In the genomic region with DNA sequence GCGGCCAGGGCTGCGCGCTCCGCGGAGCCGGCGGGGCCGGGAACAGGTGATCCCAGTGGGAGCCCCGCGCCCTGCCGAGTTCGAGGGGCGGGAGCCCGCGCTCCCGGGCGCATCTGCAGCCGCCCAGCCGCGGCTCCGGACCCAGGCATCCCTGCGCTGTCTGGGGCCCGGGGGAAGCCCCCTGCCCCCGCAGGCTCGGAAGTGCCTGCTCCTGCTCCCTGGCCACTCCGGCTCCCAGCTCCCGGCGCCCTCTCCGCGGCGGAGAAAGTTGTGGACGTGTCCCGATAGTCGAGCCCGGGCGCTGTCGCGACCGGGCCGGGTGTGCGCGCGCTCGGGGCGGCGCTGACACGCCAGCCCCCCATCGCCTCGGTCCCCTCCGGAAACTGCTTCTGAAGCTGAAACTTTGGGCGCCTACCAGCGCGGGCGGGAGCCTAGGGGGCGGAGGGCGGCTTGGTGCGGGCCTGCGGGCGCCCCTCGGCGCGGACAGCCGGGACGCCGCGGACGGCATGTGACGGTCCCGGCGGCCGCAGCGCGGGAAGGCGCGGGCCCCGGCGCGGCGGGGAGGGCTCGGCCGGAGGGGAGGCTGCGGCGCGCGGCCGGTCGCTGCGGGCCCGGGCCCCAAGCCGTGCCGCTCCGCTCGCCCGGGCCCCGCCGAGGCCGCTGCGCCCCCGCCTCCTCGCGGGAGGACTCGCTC, we compare ENCODE assay signal across 8 cellular contexts. TPM values are rescaled to one million over a fixed set of nuclear protein-coding genes. Genes with fewer than 3 reads are reported as not detected.
DNase-seq lines count a peak whose midpoint lies in the region; ATAC-seq and TF ChIP-seq lines count a peak whose summit lies in the region.

No MANE protein-coding gene starts in this region.

- peak overlapping the region in 6 of 10 donors; percentile 31 to 87 (median 74) for H3K27ac Mint-ChIP-seq in naive thymus-derived CD8-positive, alpha-beta T cell

- no peaks in the 10 kb centered on the region for H3K36me3 Mint-ChIP-seq in naive thymus-derived CD8-positive, alpha-beta T cell

- H3K27ac ChIP-seq in Panc1 (ENCODE audit: low read length) (no peak overlapping the region), duodenal mucosa (ENCODE audit: low read depth, low read length) (no peak overlapping the region)

- in situ Hi-C loops in Panc1 (cut with HindIII; ENCODE audit: low pct_unique_long_range_greater_than_20kb, low sequenced_read_pairs): no loop called here

- TF ChIP-seq CTCF in Panc1 (IDR thresholded peaks at IDR 0.05): no peak

- peaks cover 0 to 2% (median 0%) of the 10 kb centered on the region in 5 donors for H3K27me3 Mint-ChIP-seq in naive thymus-derived CD8-positive, alpha-beta T cell

- no peaks in the 10 kb centered on the region for H3K36me3 ChIP-seq in Panc1 (ENCODE audit: control insufficient read depth, insufficient read depth, low read length)
- no peaks in the 10 kb centered on the region for H3K36me3 ChIP-seq in duodenal mucosa (ENCODE audit: control insufficient read depth in 1 of 2, insufficient read depth in 2 of 2, low read length in 2 of 2)

- POLR2A ChIA-PET in Panc1 (lab: Charles Lee): no interaction called here
- POLR2A ChIA-PET in naive thymus-derived CD8-positive, alpha-beta T cell (lab: Charles Lee): interaction anchor here (0.6 to 8.6 kb wide), 22 partner anchors 8 to 203 kb away, joined by 3 to 91 read pairs (median 4); a partner anchor contains a TSS

- no peaks in the 10 kb centered on the region for H3K9me3 ChIP-seq in Panc1 (ENCODE audit: control insufficient read depth, insufficient read depth, low read depth, low read length)
- no peaks in the 10 kb centered on the region for H3K9me3 ChIP-seq in duodenal mucosa (ENCODE audit: control insufficient read depth in 1 of 2, low read length in 2 of 2)

- H3K4me3 ChIP-seq in Panc1 (ENCODE audit: low read depth in 2 of 2, low read length in 2 of 2) (peak overlapping the region; percentile 44 to 54), duodenal mucosa (ENCODE audit: low read depth in 1 of 2, low read length in 2 of 2) (peak overlapping the region; percentile 65 to 70)

- peaks cover 28% of the 10 kb centered on the region for H3K27me3 ChIP-seq in Panc1 (ENCODE audit: control insufficient read depth, insufficient read depth, low read length)
- peaks cover 29 to 32% of the 10 kb centered on the region in 2 donors for H3K27me3 ChIP-seq in duodenal mucosa (ENCODE audit: control insufficient read depth in 1 of 2, insufficient read depth in 2 of 2, low read length in 2 of 2)

- peak overlapping the region; percentile 39 to 51 for H3K9ac ChIP-seq in duodenal mucosa (ENCODE audit: low read depth in 1 of 2, low read length in 2 of 2)

- CTCF ChIA-PET in Panc1 (lab: Charles Lee): no interaction called here

- H3K4me3 Mint-ChIP-seq in naive thymus-derived CD8-positive, alpha-beta T cell: peak overlapping the region; percentile 22 to 92 (median 82)

- peaks cover 39 to 61% (median 58%) of the 10 kb centered on the region in 4 donors for H3K4me1 Mint-ChIP-seq in naive thymus-derived CD8-positive, alpha-beta T cell

- no peaks in the 10 kb centered on the region for H3K9me3 Mint-ChIP-seq in naive thymus-derived CD8-positive, alpha-beta T cell

- BruUV-seq in Panc1 (replicated peaks; lab: Mats Ljungman, UMichigan): no TSS peak

- peaks cover 4% of the 10 kb centered on the region for H3K4me1 ChIP-seq in Panc1 (ENCODE audit: control insufficient read depth, insufficient read depth, low read length)
- H3K4me1 ChIP-seq in duodenal mucosa (ENCODE audit: control insufficient read depth in 1 of 2, insufficient read depth in 2 of 2, low read length in 2 of 2): peaks cover 23 to 42% of the 10 kb centered on the region in 2 donors

- intact Hi-C loops in Panc1 (cut with micrococcal nuclease; ENCODE audit: unreplicated experiment): no loop called here

- ATAC-seq in Panc1: no peak
- ATAC-seq in naive thymus-derived CD8-positive, alpha-beta T cell: peak; percentile 27 to 29
- ATAC-seq in HG03196 (IDR thresholded peaks at IDR 0.05; ENCODE audit: unreplicated experiment): no peak

- DNase-seq in activated CD4-positive, alpha-beta T cell treated with anti-CD3 and anti-CD28 coated beads for 4 hours: peak; percentile 24 to 29
- no peak for DNase-seq in activated CD4-positive, alpha-beta T cell treated with anti-CD3 and anti-CD28 coated beads, Interleukin-2, amount 50 U/mL, for 4 hours
- no peak for DNase-seq in Panc1 (ENCODE audit: low read depth, low spot score)
- DNase-seq in naive thymus-derived CD8-positive, alpha-beta T cell: peak; percentile 32 to 72 (median 47)
- DNase-seq in COLO829 (ENCODE audit: low spot score): no peak
- DNase-seq in NOMO-1 treated with DMSO at 0.1 percent for 48 hours (lab: John Stamatoyannopoulos, UW; ENCODE audit: unreplicated experiment): no peak

RNA-seq across cellular contexts. Expression of a gene that starts 0.5 kb away (rescaled TPM):
- 1.5 TPM for total RNA-seq in Panc1 (2021; ENCODE audit: unreplicated experiment)
- 1.8 TPM for polyA plus RNA-seq in Panc1 (2012; ENCODE audit: insufficient read length)
- 10 to 100 TPM; 46.0 to 47.2 TPM for total RNA-seq in naive thymus-derived CD8-positive, alpha-beta T cell
- 10 to 100 TPM; 11.3 to 48.3 (median 11.7) TPM for polyA plus RNA-seq in naive thymus-derived CD8-positive, alpha-beta T cell

Comparison
In these comparisons a context has a peak if more than half of its experiments do, and no peak if none do; other contexts are left out.
1. DNase-seq: peak in activated CD4-positive, alpha-beta T cell treated with anti-CD3 and anti-CD28 coated beads for 4 hours (2 of 2) and naive thymus-derived CD8-positive, alpha-beta T cell (10 of 10); none in activated CD4-positive, alpha-beta T cell treated with anti-CD3 and anti-CD28 coated beads, Interleukin-2, amount 50 U/mL, for 4 hours (0 of 2), Panc1 (single experiment), COLO829 (single experiment) and NOMO-1 treated with DMSO at 0.1 percent for 48 hours (single experiment).
2. ATAC-seq: peak in naive thymus-derived CD8-positive, alpha-beta T cell (2 of 2); none in Panc1 (single experiment) and HG03196 (single experiment).
3. RNA of a gene that starts 0.5 kb away (total RNA-seq): 46.0 to 47.2 TPM in naive thymus-derived CD8-positive, alpha-beta T cell; 1.5 TPM in Panc1 (single experiment); every median in the first group is over 10 times any median in the second.